Comparison of ENCODE assay signal across 20 cellular contexts in genomic region chr3:25840099-25840498, GRCh38. TPM values are rescaled to one million over a fixed set of nuclear protein-coding genes. Genes with fewer than 3 reads are reported as not detected.
DNase-seq lines count a peak whose midpoint lies in the region; ATAC-seq, FAIRE-seq and TF ChIP-seq lines count a peak whose summit lies in the region.
"Had no signal": no experiment of that assay in that cellular context is flagged by ENCODE, and none has a peak within 500 bp of the region (broad histone marks: within the 10 kb centered on the region; RNA-seq: fewer than 3 reads in every experiment).

No MANE protein-coding gene starts in this region.

- FAIRE-seq in HepG2 (lab: Jason Lieb, UNC) (no peak), endothelial cell of umbilical vein (lab: Jason Lieb, UNC) (peak; percentile 31), RCC 7860 (lab: Jason Lieb, UNC) (no peak)
- FAIRE-seq: D721Med, GM12891 had no signal

- 12% methylated on average over 3 of the region's 3 CpGs for WGBS in HepG2 (ENCODE audit: low lambda C conversion rate)
- WGBS in right lobe of liver (ENCODE audit: insufficient coverage, low coverage, low lambda C conversion rate, missing lambda C conversion rate) = 75% methylated on average over 3 of the region's 3 CpGs

- TF ChIP-seq RAD21 in HepG2 (CRISPR knock-in tag; IDR thresholded peaks at IDR 0.05) = no peak

- H3K27ac Mint-ChIP-seq in chondrocyte (ENCODE audit: unreplicated experiment) = no peak overlapping the region
- H3K27ac Mint-ChIP-seq: CD14-positive monocyte; CD4-positive, alpha-beta memory T cell; CD4-positive, CD25-positive, alpha-beta regulatory T cell had no signal

- no peak overlapping the region for H3K27ac ChIP-seq in HepG2 (ENCODE audit: extremely low read length, insufficient read depth, low read length)
- H3K27ac ChIP-seq in right lobe of liver = no peak overlapping the region
- no peak overlapping the region for H3K27ac ChIP-seq in Karpas-422 (ENCODE audit: low read length)
- no peak overlapping the region for H3K27ac ChIP-seq in endothelial cell of umbilical vein (ENCODE audit: insufficient read depth, low read depth, low read length)
- H3K27ac ChIP-seq: 22Rv1, BLaER1 had no signal

- intact Hi-C loops in HepG2 (cut with micrococcal nuclease; ENCODE audit: unreplicated experiment) = no loop called here
- intact Hi-C loops in right lobe of liver (cut with DNase I) = no loop called here
- intact Hi-C loops in endothelial cell of umbilical vein (cut with micrococcal nuclease) = no loop called here

- TF ChIP-seq POLR2A in HepG2 (IDR thresholded peaks at IDR 0.05; ENCODE audit: insufficient read depth in 1 of 2, low read depth in 2 of 2, low read length in 2 of 2) (no peak), right lobe of liver (IDR thresholded peaks at IDR 0.05) (no peak), endothelial cell of umbilical vein (IDR thresholded peaks at IDR 0.05; ENCODE audit: low read depth, low read length) (no peak)

- H3K4me2 ChIP-seq in HepG2 (ENCODE audit: low read depth, low read length) (no peak overlapping the region), Karpas-422 (ENCODE audit: low read depth, low read length, poor library complexity, severe bottlenecking) (peak overlapping the region; percentile 13), endothelial cell of umbilical vein (ENCODE audit: insufficient read depth, low read length) (no peak overlapping the region)
- H3K4me2 ChIP-seq: BLaER1 had no signal

- peaks cover 5% of the 10 kb centered on the region for H3K9me3 Mint-ChIP-seq in chondrocyte (ENCODE audit: low read depth)

- H4K20me1 ChIP-seq in HepG2 (ENCODE audit: insufficient read depth, low read length) = no peaks in the 10 kb centered on the region
- no peaks in the 10 kb centered on the region for H4K20me1 ChIP-seq in Karpas-422 (ENCODE audit: insufficient read depth, low read depth, low read length)
- H4K20me1 ChIP-seq in endothelial cell of umbilical vein (replicated peaks; ENCODE audit: control insufficient read depth, extremely low read depth, insufficient read depth, low read length) = no peaks in the 10 kb centered on the region
- H4K20me1 ChIP-seq: BLaER1 had no signal

- H3K9me1 ChIP-seq in endothelial cell of umbilical vein (replicated peaks; ENCODE audit: control insufficient read depth, extremely low read depth, insufficient read depth, low read length) = no peaks in the 10 kb centered on the region

- no TSS peak for BruUV-seq in HepG2 (replicated peaks; lab: Mats Ljungman, UMichigan)
- BruUV-seq in endothelial cell of umbilical vein (replicated peaks; lab: Mats Ljungman, UMichigan) = no TSS peak

- POLR2A ChIA-PET in HepG2 (lab: Yijun Ruan, JAX) (no interaction called here), endothelial cell of umbilical vein (lab: Charles Lee) (no interaction called here)

- DNase-seq in HepG2 (ENCODE audit: low spot score) (no peak), right lobe of liver (no peak), Karpas-422 (no peak), endothelial cell of umbilical vein (ENCODE audit: low read depth, low spot score) (no peak), chondrocyte (ENCODE audit: low spot score) (no peak), RCC 7860 (ENCODE audit: low spot score) (no peak)
- DNase-seq: ACHN; BE2C; C1 segment of cervical spinal cord; Caco-2; Calu3; CD4-positive, alpha-beta memory T cell; CD4-positive, CD25-positive, alpha-beta regulatory T cell; DMS79 treated with DMSO at 0.1 percent for 48 hours; GF-D8 had no signal

- CTCF ChIA-PET in HepG2 (lab: Yijun Ruan, JAX; ENCODE audit: low intra/inter-chr PET ratio, low total read pairs) (no interaction called here), endothelial cell of umbilical vein (lab: Charles Lee) (no interaction called here)

- no peaks in the 10 kb centered on the region for H3K4me1 Mint-ChIP-seq in chondrocyte (ENCODE audit: low read depth)

- no peaks in the 10 kb centered on the region for H3K79me2 ChIP-seq in HepG2 (ENCODE audit: insufficient read depth, low read length)
- no peaks in the 10 kb centered on the region for H3K79me2 ChIP-seq in Karpas-422 (ENCODE audit: low read length)
- H3K79me2 ChIP-seq in endothelial cell of umbilical vein (ENCODE audit: control insufficient read depth, insufficient read depth, low read length) = no peaks in the 10 kb centered on the region

- H3K36me3 Mint-ChIP-seq in chondrocyte (ENCODE audit: low read depth) = no peaks in the 10 kb centered on the region
- H3K36me3 Mint-ChIP-seq: CD14-positive monocyte; CD4-positive, CD25-positive, alpha-beta regulatory T cell had no signal

- H3K4me3 ChIP-seq in HepG2 (replicated peaks in 1 of 3; ENCODE audit: insufficient read depth in 1 of 3, low read depth in 2 of 3, low read length in 3 of 3) = no peak overlapping the region
- no peak overlapping the region for H3K4me3 ChIP-seq in right lobe of liver
- no peak overlapping the region for H3K4me3 ChIP-seq in Karpas-422 (ENCODE audit: low read length)
- no peak overlapping the region for H3K4me3 ChIP-seq in endothelial cell of umbilical vein (replicated peaks in 1 of 3; ENCODE audit: insufficient read depth in 1 of 3, low read depth in 1 of 3, low read length in 3 of 3)
- H3K4me3 ChIP-seq: BLaER1 had no signal

- H3K36me3 ChIP-seq in HepG2 (replicated peaks in 1 of 2; ENCODE audit: control insufficient read depth in 1 of 2, insufficient read depth in 2 of 2, low read length in 2 of 2) (no peaks in the 10 kb centered on the region), right lobe of liver (no peaks in the 10 kb centered on the region), Karpas-422 (ENCODE audit: insufficient read depth, low read length) (no peaks in the 10 kb centered on the region), endothelial cell of umbilical vein (ENCODE audit: control insufficient read depth in 2 of 2, extremely low read depth in 1 of 2, insufficient read depth in 2 of 2, low read length in 2 of 2) (no peaks in the 10 kb centered on the region)
- H3K36me3 ChIP-seq: BE2C, BLaER1 had no signal

- dilution Hi-C loops in endothelial cell of umbilical vein (cut with MboI; ENCODE audit: extremely low pct_ligation_motif_present, low sequenced_read_pairs) = no loop called here

- H3K27me3 ChIP-seq in HepG2 (ENCODE audit: control insufficient read depth in 1 of 2, insufficient read depth in 2 of 2, low read length in 2 of 2) (no peaks in the 10 kb centered on the region), right lobe of liver (no peaks in the 10 kb centered on the region), Karpas-422 (ENCODE audit: low read length) (no peaks in the 10 kb centered on the region), endothelial cell of umbilical vein (ENCODE audit: control insufficient read depth in 2 of 2, insufficient read depth in 2 of 2, low read length in 2 of 2) (no peaks in the 10 kb centered on the region)
- H3K27me3 ChIP-seq: BE2C, BLaER1 had no signal

- H2AFZ ChIP-seq in HepG2 (ENCODE audit: low read length) (no peak overlapping the region), Karpas-422 (ENCODE audit: low read length) (no peak overlapping the region), endothelial cell of umbilical vein (ENCODE audit: low read depth, low read length) (no peak overlapping the region)

- in situ Hi-C loops in HepG2 (cut with HindIII; ENCODE audit: extremely low pct_ligation_motif_present, low pct_unique_long_range_greater_than_20kb) = no loop called here

- H3K27me3 Mint-ChIP-seq in chondrocyte (ENCODE audit: low read depth) = peaks cover 13% of the 10 kb centered on the region

- no peaks in the 10 kb centered on the region for H3K9me2 ChIP-seq in Karpas-422 (replicated peaks; ENCODE audit: insufficient read depth, low read length)

- ATAC-seq in HepG2 = no peak
- ATAC-seq in right lobe of liver = no peak

- no peak for TF ChIP-seq CTCF in HepG2 (CRISPR knock-in tag; IDR thresholded peaks at IDR 0.05)
- no peak for TF ChIP-seq CTCF in right lobe of liver (IDR thresholded peaks at IDR 0.05)
- TF ChIP-seq CTCF in endothelial cell of umbilical vein (IDR thresholded peaks at IDR 0.05; ENCODE audit: extremely low read depth in 1 of 2, insufficient read depth in 1 of 2, low read depth in 1 of 2, low read length in 2 of 2) = no peak
- no peak for TF ChIP-seq CTCF in chondrocyte (IDR thresholded peaks at IDR 0.05)

- H3K9me3 ChIP-seq in HepG2 (ENCODE audit: low read length) (peaks cover 3% of the 10 kb centered on the region; the same call in 1 of the 2 replicates), right lobe of liver (no peaks in the 10 kb centered on the region), Karpas-422 (ENCODE audit: low read length) (no peaks in the 10 kb centered on the region), endothelial cell of umbilical vein (replicated peaks; ENCODE audit: control insufficient read depth, insufficient read depth, low read length) (no peaks in the 10 kb centered on the region)
- H3K9me3 ChIP-seq: BE2C, Caco-2 had no signal

- H3K4me1 ChIP-seq in HepG2 (ENCODE audit: insufficient read depth, low read length) = peaks cover 7% of the 10 kb centered on the region; the same call in 1 of the 2 replicates
- no peaks in the 10 kb centered on the region for H3K4me1 ChIP-seq in right lobe of liver
- H3K4me1 ChIP-seq in Karpas-422 (ENCODE audit: low read length) = peaks cover 23% of the 10 kb centered on the region
- no peaks in the 10 kb centered on the region for H3K4me1 ChIP-seq in endothelial cell of umbilical vein (ENCODE audit: control insufficient read depth, extremely low read depth, insufficient read depth, low read length)
- H3K4me1 ChIP-seq: BE2C, BLaER1, Caco-2 had no signal

- no peak overlapping the region for H3K9ac ChIP-seq in HepG2 (ENCODE audit: insufficient read depth, low read depth, low read length)
- H3K9ac ChIP-seq in Karpas-422 (ENCODE audit: low read length) = no peak overlapping the region
- no peak overlapping the region for H3K9ac ChIP-seq in endothelial cell of umbilical vein (replicated peaks; ENCODE audit: extremely low read depth, insufficient read depth, low read length)
- H3K9ac ChIP-seq: BLaER1 had no signal

- TF ChIP-seq EP300 in HepG2 (IDR thresholded peaks at IDR 0.05; ENCODE audit: low read depth in 2 of 2, low read length in 2 of 2) (no peak), HepG2 (CRISPR knock-in tag; IDR thresholded peaks at IDR 0.05; ENCODE audit: borderline replicate concordance) (no peak)

- H3K4me3 Mint-ChIP-seq in chondrocyte (ENCODE audit: unreplicated experiment) = no peak overlapping the region
- H3K4me3 Mint-ChIP-seq: CD14-positive monocyte; CD4-positive, alpha-beta memory T cell; CD4-positive, CD25-positive, alpha-beta regulatory T cell had no signal

RNA-seq across cellular contexts. Expression of gene OXSM, which starts 50.2 kb away (rescaled TPM):
- total RNA-seq in HepG2 (2016; rRNA removed; fragmentation: Illumina TruSeq; extraction: Trizol) (14.1 and 18.2 TPM in 2 replicates), right lobe of liver (10 to 100 TPM; 12.5 to 16.8 (median 15.6) TPM), endothelial cell of umbilical vein (8.0 and 9.0 TPM in 2 replicates), chondrocyte (8.8 to 10.0 TPM (median 9.2 TPM) in 3 replicates)
- 4.5 and 6.4 TPM in 2 replicates for total RNA-seq in HepG2 (2016; cell fraction: cytosol; rRNA removed; fragmentation: Illumina TruSeq; extraction: Trizol; ENCODE audit: low read depth)
- total RNA-seq in HepG2 (2016; cell fraction: insoluble cytoplasmic fraction; rRNA removed; fragmentation: Illumina TruSeq; extraction: Trizol) = 12.5 and 18.8 TPM in 2 replicates
- 9.4 and 9.5 TPM in 2 replicates for total RNA-seq in HepG2 (2016; cell fraction: membrane; rRNA removed; fragmentation: Illumina TruSeq; extraction: Trizol)
- total RNA-seq in HepG2 (2016; cell fraction: nucleus; rRNA removed; fragmentation: Illumina TruSeq; extraction: Trizol) = 13.9 and 15.9 TPM in 2 replicates
- polyA plus RNA-seq in HepG2 (2011; rRNA removed) (28.8 and 34.4 TPM in 2 replicates), endothelial cell of umbilical vein (8.1 and 8.3 TPM in 2 replicates)
- 17.2 and 22.8 TPM in 2 replicates for polyA plus RNA-seq in HepG2 (2011; cell fraction: cytosol; rRNA removed)
- 27.7 and 44.1 TPM in 2 replicates for polyA plus RNA-seq in HepG2 (2011; cell fraction: nucleus; rRNA removed)
- 14.1 and 19.7 TPM in 2 replicates for polyA plus RNA-seq in HepG2 (2012)
- polyA plus RNA-seq in HepG2 (2016; cell fraction: cytosol; fragmentation: Illumina TruSeq; extraction: Trizol; ENCODE audit: low read depth) = 4.3 and 4.9 TPM in 2 replicates
- 10.8 and 11.6 TPM in 2 replicates for polyA plus RNA-seq in HepG2 (2016; cell fraction: insoluble cytoplasmic fraction; fragmentation: Illumina TruSeq; extraction: Trizol; ENCODE audit: low read depth)
- 4.9 and 5.1 TPM in 2 replicates for polyA plus RNA-seq in HepG2 (2016; cell fraction: membrane; fragmentation: Illumina TruSeq; extraction: Trizol; ENCODE audit: low read depth)
- 18.1 and 22.4 TPM in 2 replicates for polyA plus RNA-seq in HepG2 (2016; cell fraction: nucleus; fragmentation: Illumina TruSeq; extraction: Trizol; ENCODE audit: insufficient read depth, low read depth)
- 9.8 and 14.4 TPM in 2 replicates for polyA minus RNA-seq in HepG2 (2011; rRNA and poly(A)+ RNA removed; ENCODE audit: low replicate concordance)
- polyA minus RNA-seq in HepG2 (2011; cell fraction: cytosol; rRNA and poly(A)+ RNA removed) = 5.9 and 7.8 TPM in 2 replicates
- polyA minus RNA-seq in HepG2 (2011; cell fraction: nucleus; rRNA and poly(A)+ RNA removed) = 8.8 and 12.8 TPM in 2 replicates
- 15.4 and 15.7 TPM in 2 replicates for total RNA-seq in Karpas-422 (2014; rRNA removed; shearing (Covaris generic); ENCODE audit: low replicate concordance)
- 9.1 and 9.5 TPM in 2 replicates for polyA plus RNA-seq in endothelial cell of umbilical vein (2011; cell fraction: cytosol; rRNA removed)
- 11.1 and 21.8 TPM in 2 replicates for polyA plus RNA-seq in endothelial cell of umbilical vein (2011; cell fraction: nucleus; rRNA removed)
- 11.1 and 13.1 TPM in 2 replicates for polyA plus RNA-seq in endothelial cell of umbilical vein (2012)
- polyA minus RNA-seq in endothelial cell of umbilical vein = 3.1 and 12.8 TPM in 2 replicates
- 5.0 TPM for polyA minus RNA-seq in endothelial cell of umbilical vein (2011; cell fraction: cytosol; rRNA and poly(A)+ RNA removed)
- polyA minus RNA-seq in endothelial cell of umbilical vein (2011; cell fraction: nucleus; rRNA and poly(A)+ RNA removed) = 5.2 and 6.3 TPM in 2 replicates

RNA-seq across cellular contexts. Expression of gene NGLY1, which starts 56.9 kb away (rescaled TPM):
- total RNA-seq in HepG2 (2016; rRNA removed; fragmentation: Illumina TruSeq; extraction: Trizol) = 44.5 and 53.6 TPM in 2 replicates
- 20.6 and 24.6 TPM in 2 replicates for total RNA-seq in HepG2 (2016; cell fraction: cytosol; rRNA removed; fragmentation: Illumina TruSeq; extraction: Trizol; ENCODE audit: low read depth)
- total RNA-seq in HepG2 (2016; cell fraction: insoluble cytoplasmic fraction; rRNA removed; fragmentation: Illumina TruSeq; extraction: Trizol) = 47.2 and 53.9 TPM in 2 replicates
- 40.5 and 44.5 TPM in 2 replicates for total RNA-seq in HepG2 (2016; cell fraction: membrane; rRNA removed; fragmentation: Illumina TruSeq; extraction: Trizol)
- 45.5 and 51.6 TPM in 2 replicates for total RNA-seq in HepG2 (2016; cell fraction: nucleus; rRNA removed; fragmentation: Illumina TruSeq; extraction: Trizol)
- 26.7 and 28.2 TPM in 2 replicates for polyA plus RNA-seq in HepG2 (2011; rRNA removed)
- 9.0 and 15.4 TPM in 2 replicates for polyA plus RNA-seq in HepG2 (2011; cell fraction: cytosol; rRNA removed)
- polyA plus RNA-seq in HepG2 (2011; cell fraction: nucleus; rRNA removed) = 21.8 and 30.1 TPM in 2 replicates
- 33.7 and 70.3 TPM in 2 replicates for polyA plus RNA-seq in HepG2 (2012)
- polyA plus RNA-seq in HepG2 (2016; cell fraction: cytosol; fragmentation: Illumina TruSeq; extraction: Trizol; ENCODE audit: low read depth) = 16.6 and 17.0 TPM in 2 replicates
- 45.3 and 49.0 TPM in 2 replicates for polyA plus RNA-seq in HepG2 (2016; cell fraction: insoluble cytoplasmic fraction; fragmentation: Illumina TruSeq; extraction: Trizol; ENCODE audit: low read depth)
- 26.4 and 27.3 TPM in 2 replicates for polyA plus RNA-seq in HepG2 (2016; cell fraction: membrane; fragmentation: Illumina TruSeq; extraction: Trizol; ENCODE audit: low read depth)
- polyA plus RNA-seq in HepG2 (2016; cell fraction: nucleus; fragmentation: Illumina TruSeq; extraction: Trizol; ENCODE audit: insufficient read depth, low read depth) = 56.3 and 58.4 TPM in 2 replicates
- 10.2 and 14.1 TPM in 2 replicates for polyA minus RNA-seq in HepG2 (2011; rRNA and poly(A)+ RNA removed; ENCODE audit: low replicate concordance)
- 21.5 and 25.2 TPM in 2 replicates for polyA minus RNA-seq in HepG2 (2011; cell fraction: cytosol; rRNA and poly(A)+ RNA removed)
- polyA minus RNA-seq in HepG2 (2011; cell fraction: nucleus; rRNA and poly(A)+ RNA removed) = 83.3 and 108 TPM in 2 replicates
- 10 to 100 TPM; 20.8 to 53.1 (median 21.4) TPM for total RNA-seq in right lobe of liver
- total RNA-seq in Karpas-422 (2014; rRNA removed; shearing (Covaris generic); ENCODE audit: low replicate concordance) = 59.2 and 78.8 TPM in 2 replicates
- total RNA-seq in endothelial cell of umbilical vein = 29.6 and 31.5 TPM in 2 replicates
- 3.5 and 5.3 TPM in 2 replicates for polyA plus RNA-seq in endothelial cell of umbilical vein
- 7.6 and 8.3 TPM in 2 replicates for polyA plus RNA-seq in endothelial cell of umbilical vein (2011; cell fraction: cytosol; rRNA removed)
- 17.7 and 21.1 TPM in 2 replicates for polyA plus RNA-seq in endothelial cell of umbilical vein (2011; cell fraction: nucleus; rRNA removed)
- 20.1 and 25.0 TPM in 2 replicates for polyA plus RNA-seq in endothelial cell of umbilical vein (2012)
- 12.3 and 13.9 TPM in 2 replicates for polyA minus RNA-seq in endothelial cell of umbilical vein
- 9.7 TPM for polyA minus RNA-seq in endothelial cell of umbilical vein (2011; cell fraction: cytosol; rRNA and poly(A)+ RNA removed)
- polyA minus RNA-seq in endothelial cell of umbilical vein (2011; cell fraction: nucleus; rRNA and poly(A)+ RNA removed) = 37.9 and 55.0 TPM in 2 replicates
- total RNA-seq in chondrocyte = 24.6 to 32.7 TPM (median 29.1 TPM) in 3 replicates
